In genomic region chr21:43983860-43984420, GRCh38 we compare ENCODE assay signal across 32 cellular contexts. TPM values are rescaled to one million over a fixed set of nuclear protein-coding genes. Genes with fewer than 3 reads are reported as not detected.
DNase-seq lines count a peak whose midpoint lies in the region; ATAC-seq, FAIRE-seq and TF ChIP-seq lines count a peak whose summit lies in the region.
"Had no signal": no experiment of that assay in that cellular context is flagged by ENCODE, and none has a peak within 500 bp of the region (broad histone marks: within the 10 kb centered on the region; RNA-seq: fewer than 3 reads in every experiment).

No MANE protein-coding gene starts in this region.

- H4K20me1 ChIP-seq in HepG2 (ENCODE audit: insufficient read depth, low read length) (no peaks in the 10 kb centered on the region), K562 (replicated peaks; ENCODE audit: control insufficient read depth, insufficient read depth, low read length) (no peaks in the 10 kb centered on the region; the same call in 1 of the 2 replicates)

- TF ChIP-seq POLR2A in HepG2 (IDR thresholded peaks at IDR 0.05; ENCODE audit: insufficient read depth in 1 of 2, low read depth in 2 of 2, low read length in 2 of 2) (no peak), right lobe of liver (IDR thresholded peaks at IDR 0.05) (no peak), K562 (conservative IDR thresholded peaks at IDR 0.05) (no peak; the same call in 1 of the 2 replicates)

- peak overlapping the region in 6 of 10 donors; percentile 10 to 73 (median 42) for H3K27ac Mint-ChIP-seq in naive thymus-derived CD8-positive, alpha-beta T cell
- H3K27ac Mint-ChIP-seq: activated CD4-positive, alpha-beta T cell treated with anti-CD3 and anti-CD28 coated beads for 36 hours; activated CD8-positive, alpha-beta T cell treated with anti-CD3 and anti-CD28 coated beads, Interleukin-2, amount 10 ng/mL, durations not matched to agents 7 days and 5 days; activated naive CD8-positive, alpha-beta T cell; dendritic cell treated with granulocyte-macrophage colony-stimulating factor and Interleukin-4, amounts not matched to agents 40 ng/mL and 50 ng/mL, for 4 days; natural killer cell had no signal

- in situ Hi-C loops in HepG2 (cut with HindIII; ENCODE audit: extremely low pct_ligation_motif_present, low pct_unique_long_range_greater_than_20kb) (no loop called here), K562 (cut with MboI) (no loop called here)

- WGBS in HepG2 (ENCODE audit: low lambda C conversion rate), result 93% methylated on average over 22 of the region's 25 CpGs
- 78% methylated on average over 9 of the region's 25 CpGs for WGBS in right lobe of liver (ENCODE audit: insufficient coverage, low coverage, low lambda C conversion rate, missing lambda C conversion rate)
- 85% methylated on average over 24 of the region's 25 CpGs for WGBS in K562 (ENCODE audit: insufficient coverage, low coverage, missing lambda C conversion rate)

- FAIRE-seq in HepG2 (lab: Jason Lieb, UNC), result no peak
- no peak for FAIRE-seq in K562 (lab: Jason Lieb, UNC)
- FAIRE-seq: A549, kidney, pancreas had no signal

- H3K27me3 ChIP-seq in HepG2 (ENCODE audit: control insufficient read depth in 1 of 2, insufficient read depth in 2 of 2, low read length in 2 of 2) (peaks cover 0 to 20% of the 10 kb centered on the region in 2 experiments; a peak in 2 of 5 replicates), right lobe of liver (no peaks in the 10 kb centered on the region), K562 (ENCODE audit: control insufficient read depth in 2 of 2, insufficient read depth in 2 of 2, low read length in 2 of 2) (no peaks in the 10 kb centered on the region)
- H3K27me3 ChIP-seq: ascending aorta, heart right ventricle, pancreas, suprapubic skin, upper lobe of right lung had no signal

- ATAC-seq in HepG2 (no peak), right lobe of liver (no peak), K562 (no peak), omental fat pad (ENCODE audit: low FRiP score) (no peak)
- no peak for ATAC-seq in naive thymus-derived CD8-positive, alpha-beta T cell
- ATAC-seq: A549; activated CD4-positive, alpha-beta T cell treated with anti-CD3 and anti-CD28 coated beads for 36 hours; activated CD8-positive, alpha-beta T cell treated with anti-CD3 and anti-CD28 coated beads, Interleukin-2, amount 10 ng/mL, durations not matched to agents 7 days and 5 days; heart right ventricle; natural killer cell; upper lobe of right lung had no signal

- H3K4me1 ChIP-seq in HepG2 (ENCODE audit: insufficient read depth, low read length) (peaks cover 24% of the 10 kb centered on the region), right lobe of liver (no peaks in the 10 kb centered on the region), K562 (replicated peaks in 1 of 2; ENCODE audit: control insufficient read depth in 2 of 2, insufficient read depth in 2 of 2, low read length in 2 of 2) (peaks cover 0 to 49% of the 10 kb centered on the region in 2 experiments; a peak in 3 of 5 replicates)
- H3K4me1 ChIP-seq: A549, ascending aorta, pancreas, upper lobe of right lung had no signal

- no peak overlapping the region for H3K4me3 Mint-ChIP-seq in naive thymus-derived CD8-positive, alpha-beta T cell
- H3K4me3 Mint-ChIP-seq: activated CD4-positive, alpha-beta T cell treated with anti-CD3 and anti-CD28 coated beads for 36 hours; activated CD8-positive, alpha-beta T cell treated with anti-CD3 and anti-CD28 coated beads, Interleukin-2, amount 10 ng/mL, durations not matched to agents 7 days and 5 days; activated naive CD8-positive, alpha-beta T cell; CD4-positive, alpha-beta memory T cell; dendritic cell treated with granulocyte-macrophage colony-stimulating factor and Interleukin-4, amounts not matched to agents 40 ng/mL and 50 ng/mL, for 4 days; natural killer cell had no signal

- DNase-seq in HepG2 (ENCODE audit: low spot score), result no peak
- DNase-seq in right lobe of liver, result no peak
- DNase-seq in K562 (ENCODE audit: extremely low read depth in 1 of 4, low spot score in 3 of 4), result no peak
- no peak for DNase-seq in naive thymus-derived CD8-positive, alpha-beta T cell
- no peak for DNase-seq in DMS79 treated with DMSO at 0.1 percent for 48 hours (lab: John Stamatoyannopoulos, UW)
- no peak for DNase-seq in HK-2 (ENCODE audit: unreplicated experiment)
- no peak for DNase-seq in omental fat pad (ENCODE audit: low spot score)
- no peak for DNase-seq in ureter (ENCODE audit: low spot score)
- DNase-seq: activated CD4-positive, alpha-beta T cell treated with anti-CD3 and anti-CD28 coated beads for 36 hours; activated CD8-positive, alpha-beta T cell treated with anti-CD3 and anti-CD28 coated beads, Interleukin-2, amount 10 ng/mL, durations not matched to agents 7 days and 5 days; CD4-positive, alpha-beta memory T cell; foreskin melanocyte; heart right ventricle; Kasumi-1; kidney; natural killer cell; NCI-H1417 treated with DMSO at 0.1 percent for 48 hours; NCI-H226; NCI-H526 treated with DMSO at 0.1 percent for 48 hours; retina; SHP77 treated with DMSO at 0.1 percent for 48 hours; stimulated activated naive CD4-positive, alpha-beta T cell treated with Interleukin-2 at 50 U/mL for 16 hours; SW 1271; upper lobe of right lung had no signal

- TF ChIP-seq EP300 in HepG2 (IDR thresholded peaks at IDR 0.05; ENCODE audit: low read depth in 2 of 2, low read length in 2 of 2) (no peak), HepG2 (CRISPR knock-in tag; IDR thresholded peaks at IDR 0.05; ENCODE audit: borderline replicate concordance) (no peak), K562 (IDR thresholded peaks at IDR 0.05; ENCODE audit: low read length) (no peak)

- H3K4me2 ChIP-seq in HepG2 (ENCODE audit: low read depth, low read length) (no peak overlapping the region), K562 (ENCODE audit: insufficient read depth, low read length) (no peak overlapping the region)
- H3K4me2 ChIP-seq: A549 had no signal

- peaks cover 0 to 21% (median 0%) of the 10 kb centered on the region in 3 donors for H3K36me3 Mint-ChIP-seq in naive thymus-derived CD8-positive, alpha-beta T cell
- H3K36me3 Mint-ChIP-seq: activated naive CD8-positive, alpha-beta T cell; natural killer cell had no signal

- BruUV-seq in HepG2 (replicated peaks; lab: Mats Ljungman, UMichigan) (TSS peak; percentile 36), K562 (replicated peaks; lab: Mats Ljungman, UMichigan) (TSS peak; percentile 50)

- H3K9me3 ChIP-seq in HepG2 (ENCODE audit: low read length) (no peaks in the 10 kb centered on the region), right lobe of liver (no peaks in the 10 kb centered on the region), K562 (replicated peaks; ENCODE audit: control insufficient read depth, insufficient read depth, low read depth, low read length) (no peaks in the 10 kb centered on the region)
- H3K9me3 ChIP-seq: A549, ascending aorta, heart right ventricle, pancreas, suprapubic skin, upper lobe of right lung had no signal

- H3K27me3 Mint-ChIP-seq in naive thymus-derived CD8-positive, alpha-beta T cell, result no peaks in the 10 kb centered on the region
- H3K27me3 Mint-ChIP-seq: activated CD4-positive, alpha-beta T cell treated with anti-CD3 and anti-CD28 coated beads for 36 hours; activated naive CD8-positive, alpha-beta T cell; CD4-positive, alpha-beta memory T cell had no signal

- POLR2A ChIA-PET in HepG2 (lab: Yijun Ruan, JAX) (no interaction called here), K562 (lab: Yijun Ruan, JAX) (interaction anchor here (0.9 to 1.2 kb wide), 4 partner anchors 8 to 173 kb away, joined by 3 read pairs; no protein-coding TSS in a partner anchor)
- POLR2A ChIA-PET in naive thymus-derived CD8-positive, alpha-beta T cell (lab: Charles Lee), result interaction anchor here (0.6 kb wide), 1 partner anchor 410 kb away, joined by 4 read pairs; no protein-coding TSS in a partner anchor

- H3K9me3 Mint-ChIP-seq in naive thymus-derived CD8-positive, alpha-beta T cell, result no peaks in the 10 kb centered on the region
- H3K9me3 Mint-ChIP-seq: CD4-positive, alpha-beta memory T cell; dendritic cell treated with granulocyte-macrophage colony-stimulating factor and Interleukin-4, amounts not matched to agents 40 ng/mL and 50 ng/mL, for 4 days; natural killer cell had no signal

- H3K9me1 ChIP-seq in K562 (ENCODE audit: control insufficient read depth, insufficient read depth, low read length), result no peaks in the 10 kb centered on the region

- CTCF ChIA-PET in HepG2 (lab: Yijun Ruan, JAX; ENCODE audit: low intra/inter-chr PET ratio, low total read pairs) (no interaction called here), K562 (lab: Yijun Ruan, JAX; ENCODE audit: low intra/inter-chr PET ratio) (interaction anchor here (0.8 kb wide), 1 partner anchor 45 kb away, joined by 3 read pairs; no protein-coding TSS in a partner anchor)

- H3K79me2 ChIP-seq in HepG2 (ENCODE audit: insufficient read depth, low read length) (no peaks in the 10 kb centered on the region), K562 (ENCODE audit: control insufficient read depth, insufficient read depth, low read length) (no peaks in the 10 kb centered on the region)

- H3K9ac ChIP-seq in HepG2 (ENCODE audit: insufficient read depth, low read depth, low read length), result no peak overlapping the region
- H3K9ac ChIP-seq in K562 (ENCODE audit: insufficient read depth in 1 of 2, low read depth in 2 of 2, low read length in 2 of 2), result 0 out of 4 replicates have a peak overlapping the region, but pooled peaks of 1 of the 2 experiments have one; percentile 20

- H2AFZ ChIP-seq in HepG2 (ENCODE audit: low read length), result no peak overlapping the region
- H2AFZ ChIP-seq in K562 (ENCODE audit: low read depth, low read length), result no peak overlapping the region

- H3K27ac ChIP-seq in HepG2 (ENCODE audit: extremely low read length, insufficient read depth, low read length), result no peak overlapping the region
- H3K27ac ChIP-seq in right lobe of liver, result no peak overlapping the region
- no peak overlapping the region for H3K27ac ChIP-seq in K562 (ENCODE audit: extremely low read depth, low read depth, low read length)
- H3K27ac ChIP-seq: A549, ascending aorta, cardiac muscle cell, heart right ventricle, pancreas, skin epidermis, suprapubic skin, upper lobe of right lung had no signal

- intact Hi-C loops in HepG2 (cut with micrococcal nuclease; ENCODE audit: unreplicated experiment) (no loop called here), right lobe of liver (cut with DNase I) (loop anchor here in 1 of 2 donors (10.0 kb wide), 1 partner anchor 111 kb away; no protein-coding TSS in a partner anchor), K562 (cut with micrococcal nuclease) (no loop called here)

- H3K36me3 ChIP-seq in HepG2 (replicated peaks in 1 of 2; ENCODE audit: control insufficient read depth in 1 of 2, insufficient read depth in 2 of 2, low read length in 2 of 2), result peaks cover 2 to 12% of the 10 kb centered on the region in 2 experiments; a peak in 3 of 5 replicates
- peaks cover 0 to 28% (median 13%) of the 10 kb centered on the region in 4 donors for H3K36me3 ChIP-seq in right lobe of liver
- peaks cover 34% of the 10 kb centered on the region; the same call in 2 of the 3 replicates for H3K36me3 ChIP-seq in K562 (ENCODE audit: control insufficient read depth, insufficient read depth, low read length)
- H3K36me3 ChIP-seq: cardiac muscle cell had no signal

- H3K4me1 Mint-ChIP-seq in naive thymus-derived CD8-positive, alpha-beta T cell, result peaks cover 16 to 27% (median 18%) of the 10 kb centered on the region in 4 donors

- TF ChIP-seq CTCF in HepG2 (CRISPR knock-in tag; IDR thresholded peaks at IDR 0.05) (no peak), right lobe of liver (IDR thresholded peaks at IDR 0.05) (no peak), K562 (IDR thresholded peaks at IDR 0.05 in 2 of 3, conservative IDR thresholded peaks at IDR 0.05 in 1 of 3; ENCODE audit: insufficient read depth in 2 of 3, low read depth in 1 of 3, low read length in 3 of 3) (no peak), omental fat pad (IDR thresholded peaks at IDR 0.05) (no peak)

- H3K4me3 ChIP-seq in HepG2 (replicated peaks in 1 of 3; ENCODE audit: insufficient read depth in 1 of 3, low read depth in 2 of 3, low read length in 3 of 3) (no peak overlapping the region), right lobe of liver (no peak overlapping the region), K562 (no peak overlapping the region)
- H3K4me3 ChIP-seq: A549, ascending aorta, cardiac muscle cell, heart right ventricle, pancreas, skin epidermis, suprapubic skin, upper lobe of right lung had no signal

- no peak for TF ChIP-seq RAD21 in HepG2 (CRISPR knock-in tag; IDR thresholded peaks at IDR 0.05)
- TF ChIP-seq RAD21 in K562 (CRISPR knock-in tag; conservative IDR thresholded peaks at IDR 0.05 in 1 of 2, IDR thresholded peaks at IDR 0.05 in 1 of 2), result no peak

RNA-seq across cellular contexts. Expression of gene TRAPPC10, which starts 28.2 kb away (rescaled TPM):
- 15.2 and 16.5 TPM in 2 replicates for total RNA-seq in HepG2 (2016; rRNA removed; fragmentation: Illumina TruSeq; extraction: Trizol)
- total RNA-seq in HepG2 (2016; cell fraction: cytosol; rRNA removed; fragmentation: Illumina TruSeq; extraction: Trizol; ENCODE audit: low read depth), result 16.6 and 17.0 TPM in 2 replicates
- 12.6 and 17.1 TPM in 2 replicates for total RNA-seq in HepG2 (2016; cell fraction: insoluble cytoplasmic fraction; rRNA removed; fragmentation: Illumina TruSeq; extraction: Trizol)
- 18.2 and 18.5 TPM in 2 replicates for total RNA-seq in HepG2 (2016; cell fraction: membrane; rRNA removed; fragmentation: Illumina TruSeq; extraction: Trizol)
- 25.8 and 26.3 TPM in 2 replicates for total RNA-seq in HepG2 (2016; cell fraction: nucleus; rRNA removed; fragmentation: Illumina TruSeq; extraction: Trizol)
- polyA plus RNA-seq in HepG2 (2011; rRNA removed), result 10.6 TPM in 2 replicates
- polyA plus RNA-seq in HepG2 (2011; cell fraction: cytosol; rRNA removed), result 6.4 and 7.4 TPM in 2 replicates
- polyA plus RNA-seq in HepG2 (2011; cell fraction: nucleus; rRNA removed), result 33.8 and 34.4 TPM in 2 replicates
- 9.8 and 12.7 TPM in 2 replicates for polyA plus RNA-seq in HepG2 (2012)
- polyA plus RNA-seq in HepG2 (2016; cell fraction: cytosol; fragmentation: Illumina TruSeq; extraction: Trizol; ENCODE audit: low read depth), result 12.1 and 12.5 TPM in 2 replicates
- 9.5 and 11.9 TPM in 2 replicates for polyA plus RNA-seq in HepG2 (2016; cell fraction: insoluble cytoplasmic fraction; fragmentation: Illumina TruSeq; extraction: Trizol; ENCODE audit: low read depth)
- 10.0 and 10.8 TPM in 2 replicates for polyA plus RNA-seq in HepG2 (2016; cell fraction: membrane; fragmentation: Illumina TruSeq; extraction: Trizol; ENCODE audit: low read depth)
- 30.3 and 54.6 TPM in 2 replicates for polyA plus RNA-seq in HepG2 (2016; cell fraction: nucleus; fragmentation: Illumina TruSeq; extraction: Trizol; ENCODE audit: insufficient read depth, low read depth)
- 19.6 and 41.6 TPM in 2 replicates for polyA minus RNA-seq in HepG2 (2011; rRNA and poly(A)+ RNA removed; ENCODE audit: low replicate concordance)
- polyA minus RNA-seq in HepG2 (2011; cell fraction: cytosol; rRNA and poly(A)+ RNA removed), result 6.8 and 7.4 TPM in 2 replicates
- polyA minus RNA-seq in HepG2 (2011; cell fraction: nucleus; rRNA and poly(A)+ RNA removed), result 27.6 and 28.3 TPM in 2 replicates
- 10 to 100 TPM; 15.4 to 25.6 (median 18.4) TPM for total RNA-seq in right lobe of liver
- 206 and 248 TPM in 2 replicates for total RNA-seq in K562 (2011; cell fraction: chromatin; rRNA removed; ENCODE audit: low replicate concordance)
- 84.7 and 101 TPM in 2 replicates for total RNA-seq in K562 (2011; cell fraction: nucleolus; rRNA removed)
- 136 and 156 TPM in 2 replicates for total RNA-seq in K562 (2011; cell fraction: nucleoplasm; rRNA removed)
- total RNA-seq in K562 (2014; rRNA removed), result 18.6 and 26.0 TPM in 2 replicates
- 31.0 and 32.8 TPM in 2 replicates for total RNA-seq in K562 (2014; rRNA removed; fragmentation: Illumina TruSeq; extraction: Trizol)
- 27.3 and 30.0 TPM in 2 replicates for total RNA-seq in K562 (2015; rRNA removed; fragmentation: Illumina TruSeq; extraction: Trizol)
- total RNA-seq in K562 (2021), result 33.8 and 40.5 TPM in 2 replicates
- polyA plus RNA-seq in K562 (2011; rRNA removed), result 24.3 and 25.4 TPM in 2 replicates
- 15.0 and 18.0 TPM in 2 replicates for polyA plus RNA-seq in K562 (2011; cell fraction: cytosol; rRNA removed)
- 90.3 and 102 TPM in 2 replicates for polyA plus RNA-seq in K562 (2011; cell fraction: nucleus; rRNA removed)
- polyA plus RNA-seq in K562 (2012), result 22.2 and 26.6 TPM in 2 replicates
- polyA plus RNA-seq in K562 (2014; fragmentation: Illumina TruSeq; extraction: Trizol), result 27.5 and 28.9 TPM in 2 replicates
- 1 to 10 TPM; 1.1 to 1.3 TPM for polyA plus RNA-seq in K562 (2014; fragmentation: Nextera tagmentation; extraction: Ambion mirVana)
- 20.4 and 21.5 TPM in 2 replicates for polyA plus RNA-seq in K562 (2014; rRNA removed)
- polyA minus RNA-seq in K562 (2011; rRNA and poly(A)+ RNA removed), result 31.9 and 33.4 TPM in 2 replicates
- 13.8 and 16.4 TPM in 2 replicates for polyA minus RNA-seq in K562 (2011; cell fraction: cytosol; rRNA and poly(A)+ RNA removed)
- 27.6 and 38.5 TPM in 2 replicates for polyA minus RNA-seq in K562 (2011; cell fraction: nucleus; rRNA and poly(A)+ RNA removed)
- 100 to 1,000 TPM in 1 of 2 experiments, 10 to 100 TPM in 1; 97.3 to 107 TPM for total RNA-seq in naive thymus-derived CD8-positive, alpha-beta T cell
- 10 to 100 TPM; 17.7 to 33.1 (median 22.8) TPM for polyA plus RNA-seq in naive thymus-derived CD8-positive, alpha-beta T cell
- 10 to 100 TPM; 29.3 to 42.8 (median 36.6) TPM for total RNA-seq in omental fat pad
- 48.3 TPM for total RNA-seq in ureter

Comparison
In these comparisons a context has a peak if more than half of its experiments do, and no peak if none do; other contexts are left out.
1. Of the 241 proteins assayed by ChIP-seq in both HepG2 and K562: peak only in HepG2: none; only in K562: POLR2AphosphoS2 and POLR2G; in both: none; in neither: 239.